ENCODE assay signal across 13 cellular contexts in the genomic region with DNA sequence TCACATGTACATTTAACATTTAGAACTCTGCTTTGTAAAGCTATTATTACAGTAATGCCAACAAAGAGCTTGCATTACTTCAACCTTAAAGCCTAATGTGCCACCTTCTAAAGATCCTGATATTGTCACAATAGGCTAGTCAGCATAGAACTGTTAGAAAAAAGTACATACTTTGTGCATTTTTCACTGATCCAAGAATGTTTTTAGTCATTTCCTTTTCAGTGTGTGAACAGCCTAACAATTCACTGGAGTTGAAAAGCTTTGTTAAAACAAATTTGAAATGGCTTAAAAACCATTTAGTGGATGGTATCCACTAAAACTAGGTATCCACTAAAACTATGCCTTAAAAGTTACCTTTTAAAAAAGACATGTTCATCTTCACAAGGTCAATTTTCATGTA. TPM values are rescaled to one million over a fixed set of nuclear protein-coding genes. Genes with fewer than 3 reads are reported as not detected.
DNase-seq lines count a peak whose midpoint lies in the region; ATAC-seq, FAIRE-seq and TF ChIP-seq lines count a peak whose summit lies in the region.
"Had no signal": no experiment of that assay in that cellular context is flagged by ENCODE, and none has a peak within 500 bp of the region (broad histone marks: within the 10 kb centered on the region; RNA-seq: fewer than 3 reads in every experiment).

No MANE protein-coding gene starts in this region.

- no peak for TF ChIP-seq POLR2A in esophagus squamous epithelium (IDR thresholded peaks at IDR 0.05)

- H3K27ac Mint-ChIP-seq in Calu3 (ENCODE audit: unreplicated experiment) = peak overlapping the region; percentile 78
- no peak overlapping the region for H3K27ac Mint-ChIP-seq in astrocyte (ENCODE audit: unreplicated experiment)
- H3K27ac Mint-ChIP-seq in natural killer cell = peak overlapping the region; percentile 8 to 64

- H3K4me2 ChIP-seq in astrocyte (ENCODE audit: low read length) = peak overlapping the region; percentile 49

- no peaks in the 10 kb centered on the region for H3K9me3 Mint-ChIP-seq in Calu3 (ENCODE audit: low read depth, unreplicated experiment)
- H3K9me3 Mint-ChIP-seq in astrocyte (ENCODE audit: unreplicated experiment) = no peaks in the 10 kb centered on the region
- no peaks in the 10 kb centered on the region for H3K9me3 Mint-ChIP-seq in natural killer cell

- H3K27me3 ChIP-seq in astrocyte (ENCODE audit: insufficient read depth, low read length) (no peaks in the 10 kb centered on the region), esophagus squamous epithelium (no peaks in the 10 kb centered on the region)
- H3K27me3 ChIP-seq: thyroid gland had no signal

- H4K20me1 ChIP-seq in astrocyte (ENCODE audit: insufficient read depth, low read length) = peaks cover 52% of the 10 kb centered on the region

- peaks cover 69% of the 10 kb centered on the region for H3K36me3 Mint-ChIP-seq in Calu3 (ENCODE audit: insufficient read depth, unreplicated experiment)
- H3K36me3 Mint-ChIP-seq in astrocyte (ENCODE audit: low read depth, unreplicated experiment) = peaks cover 30% of the 10 kb centered on the region
- peaks cover 36% of the 10 kb centered on the region for H3K36me3 Mint-ChIP-seq in natural killer cell

- peaks cover 34% of the 10 kb centered on the region for H3K79me2 ChIP-seq in astrocyte (ENCODE audit: insufficient read depth, low read length)

- peaks cover 17% of the 10 kb centered on the region for H3K4me1 Mint-ChIP-seq in Calu3 (ENCODE audit: low read depth, unreplicated experiment)
- H3K4me1 Mint-ChIP-seq in astrocyte (ENCODE audit: low read depth, unreplicated experiment) = peaks cover 22% of the 10 kb centered on the region
- peaks cover 27 to 40% of the 10 kb centered on the region in 2 donors for H3K4me1 Mint-ChIP-seq in natural killer cell

- CTCF ChIA-PET in Calu3 (lab: Charles Lee) = no interaction called here

- H3K4me1 ChIP-seq in astrocyte (ENCODE audit: insufficient read depth, low read length) (peaks cover 14% of the 10 kb centered on the region), esophagus squamous epithelium (peaks cover 5 to 28% (median 12%) of the 10 kb centered on the region in 3 donors)

- H3K27me3 Mint-ChIP-seq in Calu3 (ENCODE audit: unreplicated experiment) (no peaks in the 10 kb centered on the region), astrocyte (ENCODE audit: low read depth, unreplicated experiment) (no peaks in the 10 kb centered on the region), natural killer cell (ENCODE audit: low read depth in 2 of 2) (no peaks in the 10 kb centered on the region)

- intact Hi-C loops in Calu3 (cut with micrococcal nuclease; ENCODE audit: unreplicated experiment) (no loop called here), natural killer cell (cut with micrococcal nuclease) (no loop called here), esophagus squamous epithelium (cut with DNase I) (no loop called here)

- no peak for ATAC-seq in natural killer cell

- H3K9me3 ChIP-seq in astrocyte (ENCODE audit: insufficient read depth, low read depth, low read length) (no peaks in the 10 kb centered on the region), esophagus squamous epithelium (no peaks in the 10 kb centered on the region)
- H3K9me3 ChIP-seq: thyroid gland had no signal

- H3K36me3 ChIP-seq in astrocyte (ENCODE audit: insufficient read depth, low read length) = peaks cover 55% of the 10 kb centered on the region
- peaks cover 4 to 83% (median 14%) of the 10 kb centered on the region in 3 donors for H3K36me3 ChIP-seq in esophagus squamous epithelium

- no peak for DNase-seq in Calu3
- DNase-seq in HCEC 1CT = peak; percentile 51
- peak; percentile 27 for DNase-seq in astrocyte (ENCODE audit: low read depth)
- DNase-seq in natural killer cell = no peak
- DNase-seq in central memory CD4-positive, alpha-beta T cell = no peak
- no peak for DNase-seq in esophagus squamous epithelium (lab: John Stamatoyannopoulos, UW)
- DNase-seq in NCI-H510A (lab: John Stamatoyannopoulos, UW) = no peak
- DNase-seq: NCI-H1436, NCI-H510A treated with DMSO at 0.1 percent for 48 hours, nucleus accumbens, T-helper 9 cell, thyroid gland had no signal

- H3K4me3 ChIP-seq in astrocyte (ENCODE audit: insufficient read depth, low read depth, low read length) (no peak overlapping the region), esophagus squamous epithelium (no peak overlapping the region)
- H3K4me3 ChIP-seq: thyroid gland had no signal

- no TSS peak for BruUV-seq in Calu3 (replicated peaks; lab: Mats Ljungman, UMichigan)

- no peak overlapping the region for H2AFZ ChIP-seq in astrocyte (ENCODE audit: low read depth, low read length)

- H3K4me3 Mint-ChIP-seq in Calu3 (ENCODE audit: low read depth, unreplicated experiment) (no peak overlapping the region), astrocyte (ENCODE audit: unreplicated experiment) (peak overlapping the region; percentile 72), natural killer cell (no peak overlapping the region)

- H3K9ac ChIP-seq in astrocyte (ENCODE audit: low read length) = peak overlapping the region; percentile 97

- H3K27ac ChIP-seq in astrocyte (ENCODE audit: low read depth, low read length) = peak overlapping the region; percentile 5
- no peak overlapping the region for H3K27ac ChIP-seq in esophagus squamous epithelium
- H3K27ac ChIP-seq: thyroid gland had no signal

- FAIRE-seq in astrocyte (lab: Jason Lieb, UNC) = no peak
- FAIRE-seq: GM12892 had no signal

- TF ChIP-seq CTCF in Calu3 (IDR thresholded peaks at IDR 0.05; ENCODE audit: unreplicated experiment) = no peak
- TF ChIP-seq CTCF in astrocyte (IDR thresholded peaks at IDR 0.05; ENCODE audit: insufficient read depth, low read depth, low read length) = no peak
- TF ChIP-seq CTCF in natural killer cell (IDR thresholded peaks at IDR 0.05) = no peak
- TF ChIP-seq CTCF in esophagus squamous epithelium (IDR thresholded peaks at IDR 0.05) = no peak

RNA-seq across cellular contexts. Expression of a gene that starts 4.5 kb away (rescaled TPM):
- 964 and 1,043 TPM in 2 replicates for total RNA-seq in Calu3 (2022)
- 1,222 and 1,430 TPM in 2 replicates for total RNA-seq in astrocyte
- 1,000 to 10,000 TPM; 1,207 to 1,412 (median 1,371) TPM for total RNA-seq in natural killer cell
- 1,000 to 10,000 TPM; 1,403 to 2,071 (median 1,594) TPM for total RNA-seq in esophagus squamous epithelium

RNA-seq across cellular contexts. Expression of a gene that starts 33.3 kb away (rescaled TPM):
- total RNA-seq in Calu3 (2022) (7.6 and 10.0 TPM in 2 replicates), astrocyte (6.0 and 7.4 TPM in 2 replicates), natural killer cell (1 to 10 TPM in 2 of 3 donors, under 1 TPM in 1; 0.61 to 1.3 (median 1.2) TPM), esophagus squamous epithelium (1 to 10 TPM; 3.6 to 5.0 (median 3.8) TPM)

Comparison
In these comparisons a context has a peak if more than half of its experiments do, and no peak if none do; other contexts are left out.
1. DNase-seq: peak in HCEC 1CT (single experiment) and astrocyte (single experiment); none in Calu3 (single experiment), natural killer cell (single experiment), central memory CD4-positive, alpha-beta T cell (single experiment), esophagus squamous epithelium (single experiment) and NCI-H510A (single experiment).